In genomic region chr14:51663783-51664326, GRCh38 we compare ENCODE assay signal across 1 cellular context.
TF ChIP-seq lines count a peak whose summit lies in the region.

No MANE protein-coding gene starts in this region.

TF ChIP-seq in SK-N-SH, 30 proteins besides CTCF, POLR2A, EP300 and RAD21 (continued from another document):
- TF ChIP-seq RXRA (IDR thresholded peaks at IDR 0.05; ENCODE audit: borderline replicate concordance, low read depth) (no peak), GABPA (IDR thresholded peaks at IDR 0.05; ENCODE audit: low read depth) (no peak), RCOR1 (IDR thresholded peaks at IDR 0.05; ENCODE audit: low read length) (no peak), ELF1 (IDR thresholded peaks at IDR 0.05) (no peak)
TF ChIP-seq in SK-N-SH: peak in this region for 1.
